ENCODE assay signal across 9 cellular contexts in genomic region chr12:4272014-4272975, GRCh38. TPM values are rescaled to one million over a fixed set of nuclear protein-coding genes. Genes with fewer than 3 reads are reported as not detected.
DNase-seq lines count a peak whose midpoint lies in the region; ATAC-seq, FAIRE-seq and TF ChIP-seq lines count a peak whose summit lies in the region.
"Had no signal": no experiment of that assay in that cellular context is flagged by ENCODE, and none has a peak within 500 bp of the region (broad histone marks: within the 10 kb centered on the region; RNA-seq: fewer than 3 reads in every experiment).

No MANE protein-coding gene starts in this region.

- peaks cover 27% of the 10 kb centered on the region for H3K36me3 Mint-ChIP-seq in activated naive CD8-positive, alpha-beta T cell treated with anti-CD3 and anti-CD28 coated beads, Interleukin-2, amount 50 U/mL, for 24 hours (ENCODE audit: low read depth)

- peaks cover 8% of the 10 kb centered on the region for H3K36me3 ChIP-seq in right atrium auricular region
- H3K36me3 ChIP-seq in rectal smooth muscle tissue (ENCODE audit: control insufficient read depth, insufficient read depth, low read length) = peaks cover 2% of the 10 kb centered on the region

- H3K4me3 Mint-ChIP-seq in activated naive CD8-positive, alpha-beta T cell treated with anti-CD3 and anti-CD28 coated beads, Interleukin-2, amount 50 U/mL, for 24 hours = peak overlapping the region; percentile 89

- H3K9me3 Mint-ChIP-seq in activated naive CD8-positive, alpha-beta T cell treated with anti-CD3 and anti-CD28 coated beads, Interleukin-2, amount 50 U/mL, for 24 hours = no peaks in the 10 kb centered on the region

- peaks cover 0 to 57% of the 10 kb centered on the region in 2 donors for H3K4me1 ChIP-seq in right atrium auricular region
- peaks cover 20% of the 10 kb centered on the region for H3K4me1 ChIP-seq in rectal smooth muscle tissue (ENCODE audit: control insufficient read depth, insufficient read depth, low read length)

- H3K4me1 Mint-ChIP-seq in activated naive CD8-positive, alpha-beta T cell treated with anti-CD3 and anti-CD28 coated beads, Interleukin-2, amount 50 U/mL, for 24 hours = peaks cover 36% of the 10 kb centered on the region

- H3K27me3 Mint-ChIP-seq in activated naive CD8-positive, alpha-beta T cell treated with anti-CD3 and anti-CD28 coated beads, Interleukin-2, amount 50 U/mL, for 24 hours = no peaks in the 10 kb centered on the region

- no peak for TF ChIP-seq CTCF in right atrium auricular region (IDR thresholded peaks at IDR 0.05)

- peak; percentile 32 for ATAC-seq in HG03095 (IDR thresholded peaks at IDR 0.05; ENCODE audit: unreplicated experiment)
- ATAC-seq in SK-N-SH treated with all-trans-retinoic acid at 6 μM for 48 hours = peak; percentile 50
- peak; percentile 47 for ATAC-seq in activated naive CD8-positive, alpha-beta T cell treated with anti-CD3 and anti-CD28 coated beads, Interleukin-2, amount 50 U/mL, for 24 hours

- peak overlapping the region; percentile 96 to 97 for H3K27ac ChIP-seq in right atrium auricular region
- peak overlapping the region; percentile 98 for H3K27ac ChIP-seq in rectal smooth muscle tissue (ENCODE audit: low read depth, low read length)

- H3K9ac ChIP-seq in rectal smooth muscle tissue (ENCODE audit: low read length) = peak overlapping the region; percentile 54

- H3K27me3 ChIP-seq in right atrium auricular region (no peaks in the 10 kb centered on the region), rectal smooth muscle tissue (ENCODE audit: control insufficient read depth, insufficient read depth, low read length) (no peaks in the 10 kb centered on the region)

- no peaks in the 10 kb centered on the region for H3K9me3 ChIP-seq in right atrium auricular region

- FAIRE-seq in urothelium cell line (lab: Jason Lieb, UNC) = peak; percentile 92
- FAIRE-seq: A204.1 had no signal

- H3K4me3 ChIP-seq in right atrium auricular region (peak overlapping the region; percentile 84 to 89), rectal smooth muscle tissue (ENCODE audit: low read length) (peak overlapping the region; percentile 99)

- DNase-seq in NCI-H1417 (lab: John Stamatoyannopoulos, UW) (peak in 2 of 3 experiments; percentile 82 to 88), NCI-H1417 treated with DMSO at 0.1 percent for 48 hours (lab: John Stamatoyannopoulos, UW) (no peak), right atrium auricular region (ENCODE audit: low spot score) (peak; percentile 73), urothelium cell line (ENCODE audit: low spot score) (peak; percentile 92)
- DNase-seq in activated naive CD8-positive, alpha-beta T cell treated with anti-CD3 and anti-CD28 coated beads, Interleukin-2, amount 50 U/mL, for 24 hours = peak; percentile 83

- H3K27ac Mint-ChIP-seq in activated naive CD8-positive, alpha-beta T cell treated with anti-CD3 and anti-CD28 coated beads, Interleukin-2, amount 50 U/mL, for 24 hours = peak overlapping the region; percentile 100

TF ChIP-seq in SK-N-SH treated with all-trans-retinoic acid at 6 μM for 48 hours, 23 proteins besides CTCF, POLR2A, EP300 and RAD21:
- TF ChIP-seq ESRRG (CRISPR knock-in tag; IDR thresholded peaks at IDR 0.05) (no peak), CREB5 (CRISPR knock-in tag; IDR thresholded peaks at IDR 0.05; ENCODE audit: low read depth) (no peak), ISL1 (CRISPR knock-in tag; IDR thresholded peaks at IDR 0.05) (no peak), ZFP3 (CRISPR knock-in tag; IDR thresholded peaks at IDR 0.05) (no peak), BACH2 (CRISPR knock-in tag; IDR thresholded peaks at IDR 0.05; ENCODE audit: borderline replicate concordance) (no peak), TOX (CRISPR knock-in tag; IDR thresholded peaks at IDR 0.05; ENCODE audit: borderline replicate concordance) (no peak), CSDC2 (CRISPR knock-in tag; IDR thresholded peaks at IDR 0.05) (no peak), CSRNP3 (CRISPR knock-in tag; IDR thresholded peaks at IDR 0.05) (no peak), TCF4 (CRISPR knock-in tag; IDR thresholded peaks at IDR 0.05; ENCODE audit: borderline replicate concordance) (no peak), GLIS3 (CRISPR knock-in tag; IDR thresholded peaks at IDR 0.05) (no peak), ZNF565 (CRISPR knock-in tag; conservative IDR thresholded peaks at IDR 0.05; ENCODE audit: low read depth) (no peak)
- TF ChIP-seq, protein P1, sequence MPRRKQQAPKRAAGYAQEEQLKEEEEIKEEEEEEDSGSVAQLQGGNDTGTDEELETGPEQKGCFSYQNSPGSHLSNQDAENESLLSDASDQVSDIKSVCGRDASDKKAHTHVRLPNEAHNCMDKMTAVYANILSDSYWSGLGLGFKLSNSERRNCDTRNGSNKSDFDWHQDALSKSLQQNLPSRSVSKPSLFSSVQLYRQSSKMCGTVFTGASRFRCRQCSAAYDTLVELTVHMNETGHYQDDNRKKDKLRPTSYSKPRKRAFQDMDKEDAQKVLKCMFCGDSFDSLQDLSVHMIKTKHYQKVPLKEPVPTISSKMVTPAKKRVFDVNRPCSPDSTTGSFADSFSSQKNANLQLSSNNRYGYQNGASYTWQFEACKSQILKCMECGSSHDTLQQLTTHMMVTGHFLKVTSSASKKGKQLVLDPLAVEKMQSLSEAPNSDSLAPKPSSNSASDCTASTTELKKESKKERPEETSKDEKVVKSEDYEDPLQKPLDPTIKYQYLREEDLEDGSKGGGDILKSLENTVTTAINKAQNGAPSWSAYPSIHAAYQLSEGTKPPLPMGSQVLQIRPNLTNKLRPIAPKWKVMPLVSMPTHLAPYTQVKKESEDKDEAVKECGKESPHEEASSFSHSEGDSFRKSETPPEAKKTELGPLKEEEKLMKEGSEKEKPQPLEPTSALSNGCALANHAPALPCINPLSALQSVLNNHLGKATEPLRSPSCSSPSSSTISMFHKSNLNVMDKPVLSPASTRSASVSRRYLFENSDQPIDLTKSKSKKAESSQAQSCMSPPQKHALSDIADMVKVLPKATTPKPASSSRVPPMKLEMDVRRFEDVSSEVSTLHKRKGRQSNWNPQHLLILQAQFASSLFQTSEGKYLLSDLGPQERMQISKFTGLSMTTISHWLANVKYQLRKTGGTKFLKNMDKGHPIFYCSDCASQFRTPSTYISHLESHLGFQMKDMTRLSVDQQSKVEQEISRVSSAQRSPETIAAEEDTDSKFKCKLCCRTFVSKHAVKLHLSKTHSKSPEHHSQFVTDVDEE (CRISPR knock-in tag; IDR thresholded peaks at IDR 0.05) = no peak

RNA-seq across cellular contexts. Expression of gene CCND2, which starts 1.3 kb away (rescaled TPM):
- 100 to 1,000 TPM; 151 to 165 TPM for total RNA-seq in right atrium auricular region

RNA-seq across cellular contexts. Expression of gene TIGAR, which starts 48.7 kb away (rescaled TPM):
- total RNA-seq in right atrium auricular region = 1 to 10 TPM; 3.7 to 4.2 TPM
